11 cellular contexts compared by ENCODE assay signal in the genomic region with DNA sequence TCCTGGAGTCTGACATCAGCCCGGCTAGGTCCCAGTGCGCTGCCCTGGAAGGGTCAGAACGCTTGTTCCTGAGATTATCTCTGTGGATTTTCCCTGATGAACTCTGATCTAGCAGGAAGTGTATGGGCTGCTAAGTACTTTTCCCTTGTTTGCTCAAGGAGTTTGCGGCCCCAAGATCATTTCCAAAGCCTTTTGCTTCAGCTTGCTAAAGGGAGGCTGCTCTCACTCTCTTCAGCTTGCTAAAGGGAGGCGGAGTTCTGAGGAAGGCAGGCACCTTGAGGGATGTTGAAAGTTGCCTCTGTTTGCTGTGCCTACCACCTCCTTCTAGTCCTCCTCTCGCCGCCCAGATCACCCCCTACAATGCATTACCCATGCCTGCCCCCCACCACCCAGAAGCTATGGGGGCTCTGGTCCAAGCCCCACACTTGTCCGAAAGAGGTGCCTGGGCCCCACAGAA. TPM values are rescaled to one million over a fixed set of nuclear protein-coding genes. Genes with fewer than 3 reads are reported as not detected.
DNase-seq lines count a peak whose midpoint lies in the region; ATAC-seq, FAIRE-seq and TF ChIP-seq lines count a peak whose summit lies in the region.
"Not testable (repeated sequence)": the region's sequence is repeated elsewhere in the genome, so short reads cannot be mapped to it uniquely, and the experiment has no call there.
"Had no signal": no experiment of that assay in that cellular context is flagged by ENCODE, and none has a peak within 500 bp of the region (broad histone marks: within the 10 kb centered on the region; RNA-seq: fewer than 3 reads in every experiment).

No MANE protein-coding gene starts in this region.

- DNase-seq in AG20443 (ENCODE audit: low spot score), result peak; percentile 0
- DNase-seq in Panc1 (ENCODE audit: low read depth, low spot score); left lung; transverse colon: not testable (repeated sequence)
- DNase-seq in endodermal cell, result peak; percentile 42
- peak; percentile 5 for DNase-seq in iPS-NIHi7 (ENCODE audit: extremely low spot score)
- peak in 2 of 3 donors; percentile 34 to 41 for DNase-seq in mucosa of descending colon
- DNase-seq in small intestine, result peak; percentile 20

- not testable (repeated sequence) for TF ChIP-seq POLR2A in transverse colon (IDR thresholded peaks at IDR 0.05)

- TF ChIP-seq EP300 in transverse colon (IDR thresholded peaks at IDR 0.05; ENCODE audit: low read depth), result not testable (repeated sequence)

- not testable (repeated sequence) for H3K4me1 ChIP-seq in Panc1 (ENCODE audit: control insufficient read depth, insufficient read depth, low read length); endodermal cell (ENCODE audit: control insufficient read depth, insufficient read depth, low read length); left lung; mucosa of descending colon (ENCODE audit: low read depth); small intestine (ENCODE audit: control insufficient read depth in 2 of 2, insufficient read depth in 1 of 2, low read depth in 1 of 2, low read length in 1 of 2); transverse colon

- not testable (repeated sequence) for H3K4me3 ChIP-seq in Panc1 (ENCODE audit: low read depth in 2 of 2, low read length in 2 of 2); endodermal cell (ENCODE audit: low read length); left lung; mucosa of descending colon; small intestine (ENCODE audit: low read depth in 1 of 2, low read length in 2 of 2); transverse colon

- TF ChIP-seq CTCF in Panc1 (IDR thresholded peaks at IDR 0.05); endodermal cell (conservative IDR thresholded peaks at IDR 0.05); left lung (IDR thresholded peaks at IDR 0.05); mucosa of descending colon (IDR thresholded peaks at IDR 0.05); transverse colon (IDR thresholded peaks at IDR 0.05): not testable (repeated sequence)

- not testable (repeated sequence) for H3K9me3 Mint-ChIP-seq in endodermal cell

- H3K36me3 ChIP-seq in Panc1 (ENCODE audit: control insufficient read depth, insufficient read depth, low read length); endodermal cell (ENCODE audit: control insufficient read depth, insufficient read depth, low read length); left lung; mucosa of descending colon (ENCODE audit: low read depth); small intestine (ENCODE audit: control insufficient read depth in 2 of 2, insufficient read depth in 2 of 2, low read length in 2 of 2); transverse colon: not testable (repeated sequence)

- BruUV-seq in Panc1 (replicated peaks; lab: Mats Ljungman, UMichigan), result not testable (repeated sequence)

- H3K27me3 ChIP-seq in Panc1 (ENCODE audit: control insufficient read depth, insufficient read depth, low read length); endodermal cell (ENCODE audit: control insufficient read depth, insufficient read depth, low read length, poor library complexity, severe bottlenecking); left lung; small intestine (ENCODE audit: control insufficient read depth in 2 of 2, insufficient read depth in 2 of 2, low read length in 2 of 2); transverse colon: not testable (repeated sequence)

- WGBS in endodermal cell (ENCODE audit: insufficient coverage in 1 of 2, insufficient read length in 1 of 2), 2 experiments, result 83% methylated on average over 7 of the region's 8 CpGs; no CpG with 5 or more reads in 1 of the 2 experiments
- 26 to 60% (median 49%) methylated on average over 6 to 7 of the region's 8 CpGs for WGBS in small intestine, 3 donors
- WGBS in transverse colon (ENCODE audit: low coverage in 1 of 2), 2 donors, result 65 to 75% methylated on average over 2 to 4 of the region's 8 CpGs

- not testable (repeated sequence) for FAIRE-seq in small intestine (lab: Jason Lieb, UNC)

- CTCF ChIA-PET in Panc1 (lab: Charles Lee), result not testable (repeated sequence)

- H3K9me3 ChIP-seq in Panc1 (ENCODE audit: control insufficient read depth, insufficient read depth, low read depth, low read length); endodermal cell (ENCODE audit: control insufficient read depth, low read length); left lung; mucosa of descending colon; small intestine (ENCODE audit: control insufficient read depth, low read depth); transverse colon: not testable (repeated sequence)

- intact Hi-C loops in Panc1 (cut with micrococcal nuclease; ENCODE audit: unreplicated experiment); left lung (cut with DNase I); mucosa of descending colon (cut with DNase I, micrococcal nuclease); transverse colon (cut with DNase I; ENCODE audit: low total_unique reads): not testable (repeated sequence)

- POLR2A ChIA-PET in Panc1 (lab: Charles Lee), result not testable (repeated sequence)

- not testable (repeated sequence) for H3K27ac Mint-ChIP-seq in endodermal cell

- not testable (repeated sequence) for H3K27me3 Mint-ChIP-seq in endodermal cell (ENCODE audit: insufficient read depth)

- in situ Hi-C loops in Panc1 (cut with HindIII; ENCODE audit: low pct_unique_long_range_greater_than_20kb, low sequenced_read_pairs); transverse colon (cut with MboI; ENCODE audit: low pct_ligation_motif_present in 1 of 4, low pct_unique_long_range_greater_than_20kb in 1 of 4, low sequenced_read_pairs in 3 of 4): not testable (repeated sequence)

- ATAC-seq in Panc1, result 0 out of 2 replicates have a peak, but pooled peaks have one; percentile 33
- peak; percentile 64 for ATAC-seq in left lung
- peak; percentile 87 for ATAC-seq in mucosa of descending colon

- H3K4me3 Mint-ChIP-seq in endodermal cell, result not testable (repeated sequence)

- not testable (repeated sequence) for H3K9ac ChIP-seq in endodermal cell (ENCODE audit: extremely low read depth, low read length, poor library complexity, severe bottlenecking)

- H3K36me3 Mint-ChIP-seq in endodermal cell (ENCODE audit: low read depth), result not testable (repeated sequence)

- not testable (repeated sequence) for H3K4me1 Mint-ChIP-seq in endodermal cell

- H3K27ac ChIP-seq in Panc1 (ENCODE audit: low read length); endodermal cell (ENCODE audit: low read depth, low read length); left lung: not testable (repeated sequence)
- H3K27ac ChIP-seq in small intestine (ENCODE audit: low read depth in 1 of 2, low read length in 1 of 2), result peak overlapping the region in 1 of 2 donors; percentile 15
- H3K27ac ChIP-seq in transverse colon, result peak overlapping the region; percentile 65 to 79 (median 71)

RNA-seq across cellular contexts. Expression of gene NPY4R2, which starts 18.3 kb away (rescaled TPM):
- total RNA-seq in Panc1 (2021; ENCODE audit: unreplicated experiment) (0.64 TPM), endodermal cell (under 1 TPM in 1 of 2 donors, not detected in 1; 0.24 TPM), left lung (10 to 100 TPM in 1 of 2 donors, 1 to 10 TPM in 1; 2.3 to 10.1 TPM), mucosa of descending colon (10 to 100 TPM in 2 of 3 donors, 1 to 10 TPM in 1; 4.4 to 22.8 (median 18.9) TPM), transverse colon (10 to 100 TPM in 1 of 4 donors, 1 to 10 TPM in 3; 1.6 to 26.9 (median 8.9) TPM)
- polyA plus RNA-seq in Panc1 (2012; ENCODE audit: insufficient read length), result 0.27 TPM
- polyA plus RNA-seq in endodermal cell (2013, experiment 1 of 2), result not detected
- not detected for polyA plus RNA-seq in endodermal cell (2013, experiment 2 of 2)
- polyA plus RNA-seq in small intestine, result under 1 TPM in 2 of 3 donors, not detected in 1; 0.54 to 0.81 TPM
- total RNA-seq: CD4-positive, alpha-beta T cell; GM23338; HT-29 had no signal
- polyA plus RNA-seq: GM23338 had no signal

Comparison
In these comparisons a context has a peak if more than half of its experiments do, and no peak if none do; other contexts are left out.
1. ATAC-seq: peak in every context shown above with its lines; median percentile 87 in mucosa of descending colon; 64 in left lung; 33 in Panc1.